6 cellular contexts compared by ENCODE assay signal in the genomic region with DNA sequence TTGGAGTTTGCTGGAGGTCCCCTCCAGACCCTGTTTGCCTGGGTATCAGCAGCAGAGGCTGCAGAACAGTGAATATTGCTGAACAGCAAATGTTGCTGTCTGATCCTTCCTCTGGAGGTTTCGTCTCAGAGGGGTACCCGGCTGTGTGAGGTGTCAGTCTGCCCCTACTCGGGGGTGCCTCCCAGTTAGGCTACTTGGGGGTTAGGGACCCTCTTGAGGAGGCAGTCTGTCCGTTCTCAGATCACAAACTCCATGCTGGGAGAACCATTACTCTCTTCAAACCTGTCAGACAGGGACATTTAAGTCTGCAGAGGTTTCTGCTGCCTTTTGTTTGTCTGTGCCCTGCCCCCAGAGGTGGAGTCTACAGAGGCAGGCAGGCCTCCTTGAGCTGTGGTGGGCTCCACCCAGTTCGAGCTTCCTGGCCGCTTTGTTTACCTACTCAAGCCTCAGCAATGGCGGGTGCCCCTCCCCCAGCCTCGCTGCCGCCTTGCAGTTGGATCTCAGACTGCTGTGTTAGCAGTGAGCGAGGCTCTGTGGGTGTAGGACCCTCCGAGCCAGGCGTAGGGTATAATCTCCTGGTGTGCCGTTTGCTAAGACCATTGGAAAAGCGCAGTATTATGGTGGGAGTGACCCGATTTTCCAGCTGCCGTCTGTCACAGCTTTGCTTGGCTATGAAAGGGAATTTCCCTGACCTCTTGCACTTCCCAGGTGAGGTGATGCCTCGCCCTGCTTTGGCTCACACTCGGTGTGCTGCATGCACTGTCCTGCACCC. TPM values are rescaled to one million over a fixed set of nuclear protein-coding genes. Genes with fewer than 3 reads are reported as not detected.
"Had no signal": no experiment of that assay in that cellular context is flagged by ENCODE, and none has a peak within 500 bp of the region (broad histone marks: within the 10 kb centered on the region; RNA-seq: fewer than 3 reads in every experiment).

No MANE protein-coding gene starts in this region.

RNA-seq across cellular contexts. Expression of a gene that starts 25.1 kb away (rescaled TPM):
- total RNA-seq: activated naive CD4-positive, alpha-beta T cell treated with anti-CD3 and anti-CD28 coated beads for 36 hours; activated T-cell treated with anti-CD3 and anti-CD28 coated beads, Interleukin-2, amount 50 U/mL, for 4 hours; liver; temporal lobe had no signal
- polyA plus RNA-seq: immature natural killer cell; liver; naive thymus-derived CD4-positive, alpha-beta T cell had no signal
